Comparison of ENCODE assay signal across 8 cellular contexts in genomic region chrX:103630171-103630511, GRCh38.
DNase-seq lines count a peak whose midpoint lies in the region; ATAC-seq and TF ChIP-seq lines count a peak whose summit lies in the region.

No MANE protein-coding gene starts in this region.

- H3K9me3 ChIP-seq in duodenal mucosa (ENCODE audit: control insufficient read depth in 1 of 2, low read length in 2 of 2), result no peaks in the 10 kb centered on the region

- no peaks in the 10 kb centered on the region for H3K27me3 ChIP-seq in KMS-11 (ENCODE audit: insufficient read depth, low read depth)
- H3K27me3 ChIP-seq in duodenal mucosa (ENCODE audit: control insufficient read depth in 1 of 2, insufficient read depth in 2 of 2, low read length in 2 of 2), result no peaks in the 10 kb centered on the region

- no peaks in the 10 kb centered on the region for H4K20me1 ChIP-seq in KMS-11 (ENCODE audit: insufficient read depth)

- TF ChIP-seq CTCF in C4-2B (conservative IDR thresholded peaks at IDR 0.05) (peak; percentile 31), KMS-11 (conservative IDR thresholded peaks at IDR 0.05; ENCODE audit: low read depth, low read length) (no peak), nephron progenitor cell (IDR thresholded peaks at IDR 0.05) (no peak)

- H3K9ac ChIP-seq in KMS-11, result peak overlapping the region; percentile 74; the same call in 1 of the 2 replicates
- peak overlapping the region; percentile 76 to 80 for H3K9ac ChIP-seq in duodenal mucosa (ENCODE audit: low read depth in 1 of 2, low read length in 2 of 2)

- H3K79me2 ChIP-seq in KMS-11 (ENCODE audit: insufficient read depth, low read depth), result no peaks in the 10 kb centered on the region

- no peak overlapping the region for H3K27ac Mint-ChIP-seq in nephron progenitor cell

- H3K4me1 Mint-ChIP-seq in nephron progenitor cell, result peaks cover 25% of the 10 kb centered on the region

- H3K36me3 ChIP-seq in KMS-11 (ENCODE audit: insufficient read depth), result no peaks in the 10 kb centered on the region
- no peaks in the 10 kb centered on the region for H3K36me3 ChIP-seq in duodenal mucosa (ENCODE audit: control insufficient read depth in 1 of 2, insufficient read depth in 2 of 2, low read length in 2 of 2)

- DNase-seq in nephron progenitor cell (no peak), amygdala (lab: John Stamatoyannopoulos, UW) (no peak), KG1 (lab: John Stamatoyannopoulos, UW) (no peak)
- DNase-seq in stimulated activated naive CD4-positive, alpha-beta T cell treated with Interleukin-2 at 50 U/mL for 16 hours (lab: John Stamatoyannopoulos, UW), result no peak

- no peak overlapping the region for H3K4me3 ChIP-seq in KMS-11 (IDR thresholded peaks at IDR 0.05; ENCODE audit: insufficient read depth, low read depth, low read length)
- H3K4me3 ChIP-seq in duodenal mucosa (ENCODE audit: low read depth in 1 of 2, low read length in 2 of 2), result peak overlapping the region; percentile 73 to 83

- H3K27ac ChIP-seq in C4-2B (peak overlapping the region; percentile 81), KMS-11 (no peak overlapping the region), duodenal mucosa (ENCODE audit: low read depth, low read length) (peak overlapping the region; percentile 83)

- no peaks in the 10 kb centered on the region for H3K9me3 Mint-ChIP-seq in nephron progenitor cell

- H2AFZ ChIP-seq in KMS-11 (ENCODE audit: low read depth), result peak overlapping the region; percentile 93

- H3K36me3 Mint-ChIP-seq in nephron progenitor cell (ENCODE audit: low read depth), result no peaks in the 10 kb centered on the region

- peak overlapping the region; percentile 69 for H3K4me2 ChIP-seq in KMS-11

- peak overlapping the region; percentile 86 for H3K4me3 Mint-ChIP-seq in nephron progenitor cell

- no peak for ATAC-seq in HG03521 (IDR thresholded peaks at IDR 0.05; ENCODE audit: unreplicated experiment)

- H3K27me3 Mint-ChIP-seq in nephron progenitor cell (ENCODE audit: low read depth, poor library complexity), result no peaks in the 10 kb centered on the region

- peaks cover 4% of the 10 kb centered on the region for H3K4me1 ChIP-seq in KMS-11 (ENCODE audit: low read depth, poor library complexity, severe bottlenecking)
- peaks cover 0 to 3% of the 10 kb centered on the region in 2 donors for H3K4me1 ChIP-seq in duodenal mucosa (ENCODE audit: control insufficient read depth in 1 of 2, insufficient read depth in 2 of 2, low read length in 2 of 2)
